In the genomic region with DNA sequence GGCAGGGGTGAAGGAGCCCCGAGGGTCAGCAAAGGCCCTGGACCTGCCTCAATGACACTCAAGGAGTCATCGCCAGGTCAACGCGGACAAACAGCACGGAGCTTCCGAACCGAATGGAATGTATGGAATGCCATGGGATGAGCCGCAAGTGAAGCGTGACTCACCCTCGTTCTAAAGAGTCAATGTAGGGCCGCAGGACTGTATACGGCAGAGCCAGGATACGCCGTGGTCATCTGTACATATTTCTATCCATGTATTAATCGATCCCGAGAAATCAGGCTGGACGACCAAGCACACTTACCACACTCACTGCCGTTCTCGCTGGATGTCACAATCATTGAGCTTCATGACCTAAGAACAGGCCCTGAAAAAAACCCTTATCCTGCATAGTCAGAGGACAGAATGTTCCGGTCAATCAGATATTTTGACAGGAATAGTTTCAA, we compare ENCODE assay signal across 10 cellular contexts. TPM values are rescaled to one million over a fixed set of nuclear protein-coding genes. Genes with fewer than 3 reads are reported as not detected.
DNase-seq lines count a peak whose midpoint lies in the region; ATAC-seq, FAIRE-seq and TF ChIP-seq lines count a peak whose summit lies in the region.
"Had no signal": no experiment of that assay in that cellular context is flagged by ENCODE, and none has a peak within 500 bp of the region (broad histone marks: within the 10 kb centered on the region; RNA-seq: fewer than 3 reads in every experiment).

No MANE protein-coding gene starts in this region.

- peaks cover 18% of the 10 kb centered on the region for H4K20me1 ChIP-seq in astrocyte (ENCODE audit: insufficient read depth, low read length)

- no peaks in the 10 kb centered on the region for H3K9me3 ChIP-seq in astrocyte (ENCODE audit: insufficient read depth, low read depth, low read length)

- peaks cover 15% of the 10 kb centered on the region for H3K4me1 ChIP-seq in astrocyte (ENCODE audit: insufficient read depth, low read length)

- H3K4me3 Mint-ChIP-seq in astrocyte (ENCODE audit: unreplicated experiment) = no peak overlapping the region
- H3K4me3 Mint-ChIP-seq in stimulated activated naive B cell treated with anti-CD40 and anti-IgM and Interleukin-4, amounts not matched to agents 10 μg/mL and 1 μg/mL and 100 μg/mL, for 72 hours = peak overlapping the region in 1 of 2 donors; percentile 68

- H3K27me3 Mint-ChIP-seq in astrocyte (ENCODE audit: low read depth, unreplicated experiment) = no peaks in the 10 kb centered on the region
- H3K27me3 Mint-ChIP-seq in stimulated activated naive B cell treated with anti-CD40 and anti-IgM and Interleukin-4, amounts not matched to agents 10 μg/mL and 1 μg/mL and 100 μg/mL, for 72 hours = no peaks in the 10 kb centered on the region

- peaks cover 5% of the 10 kb centered on the region for H3K36me3 Mint-ChIP-seq in astrocyte (ENCODE audit: low read depth, unreplicated experiment)
- H3K36me3 Mint-ChIP-seq in stimulated activated naive B cell treated with anti-CD40 and anti-IgM and Interleukin-4, amounts not matched to agents 10 μg/mL and 1 μg/mL and 100 μg/mL, for 72 hours = peaks cover 68 to 78% of the 10 kb centered on the region in 2 donors

- no peak for FAIRE-seq in astrocyte (lab: Jason Lieb, UNC)

- H3K79me2 ChIP-seq in astrocyte (ENCODE audit: insufficient read depth, low read length) = peaks cover 63% of the 10 kb centered on the region

- H3K36me3 ChIP-seq in astrocyte (ENCODE audit: insufficient read depth, low read length) = no peaks in the 10 kb centered on the region

- H3K9me3 Mint-ChIP-seq in astrocyte (ENCODE audit: unreplicated experiment) = peaks cover 2% of the 10 kb centered on the region
- H3K9me3 Mint-ChIP-seq in stimulated activated naive B cell treated with anti-CD40 and anti-IgM and Interleukin-4, amounts not matched to agents 10 μg/mL and 1 μg/mL and 100 μg/mL, for 72 hours = peaks cover 3% of the 10 kb centered on the region in 2 donors
- H3K9me3 Mint-ChIP-seq: activated T-helper 2 cell treated with anti-CD3 and anti-CD28 coated beads, Interferon-gamma antibody, Interleukin-2, Interleukin-4, amounts not matched to agents 10 μg/mL and 5 μg/mL and 100 μg/mL, durations not matched to agents 14 hours and 24 hours and 36 hours had no signal

- H3K4me1 Mint-ChIP-seq in astrocyte (ENCODE audit: low read depth, unreplicated experiment) = peaks cover 23% of the 10 kb centered on the region
- H3K4me1 Mint-ChIP-seq in stimulated activated naive B cell treated with anti-CD40 and anti-IgM and Interleukin-4, amounts not matched to agents 10 μg/mL and 1 μg/mL and 100 μg/mL, for 72 hours = peaks cover 30 to 71% of the 10 kb centered on the region in 2 donors

- no peak for TF ChIP-seq CTCF in astrocyte (IDR thresholded peaks at IDR 0.05; ENCODE audit: insufficient read depth, low read depth, low read length)

- peak overlapping the region; percentile 62 for H3K9ac ChIP-seq in astrocyte (ENCODE audit: low read length)

- H3K27ac ChIP-seq in astrocyte (ENCODE audit: low read depth, low read length) = peak overlapping the region; percentile 74

- peak overlapping the region; percentile 82 for H3K27ac Mint-ChIP-seq in astrocyte (ENCODE audit: unreplicated experiment)
- peak overlapping the region; percentile 82 for H3K27ac Mint-ChIP-seq in stimulated activated naive B cell treated with anti-CD40 and anti-IgM and Interleukin-4, amounts not matched to agents 10 μg/mL and 1 μg/mL and 100 μg/mL, for 72 hours
- H3K27ac Mint-ChIP-seq: activated T-helper 2 cell treated with anti-CD3 and anti-CD28 coated beads, Interferon-gamma antibody, Interleukin-2, Interleukin-4, amounts not matched to agents 10 μg/mL and 5 μg/mL and 100 μg/mL, durations not matched to agents 14 hours and 24 hours and 36 hours had no signal

- H3K4me2 ChIP-seq in astrocyte (ENCODE audit: low read length) = peak overlapping the region; percentile 69

- ATAC-seq in stimulated activated naive B cell treated with anti-CD40 and anti-IgM and Interleukin-4, amounts not matched to agents 10 μg/mL and 1 μg/mL and 100 μg/mL, for 72 hours (replicated peaks) = no peak

- H2AFZ ChIP-seq in astrocyte (ENCODE audit: low read depth, low read length) = no peak overlapping the region

- DNase-seq in HS-5 (ENCODE audit: low read depth) (peak; percentile 98), astrocyte (ENCODE audit: low read depth) (peak; percentile 96), iris pigment epithelial cell (ENCODE audit: low read depth) (peak; percentile 96), dedifferentiated amniotic fluid mesenchymal stem cell (ENCODE audit: extremely low spot score) (no peak)
- DNase-seq in stimulated activated naive B cell treated with anti-CD40 and anti-IgM and Interleukin-4, amounts not matched to agents 10 μg/mL and 1 μg/mL and 100 μg/mL, for 72 hours = no peak
- no peak for DNase-seq in activated CD4-positive, alpha-beta T cell treated with anti-CD3 and anti-CD28 coated beads, Interleukin-2, amount 50 U/mL, for 48 hours
- DNase-seq in stimulated activated CD4-positive, alpha-beta T cell treated with anti-CD3 and anti-CD28 coated beads, Interleukin-12 subunit alpha, Interleukin-12 subunit beta, amount 100 ng/mL, for 4 hours = no peak
- DNase-seq: erythroblast, NCI-H2081 had no signal

- no peaks in the 10 kb centered on the region for H3K27me3 ChIP-seq in astrocyte (ENCODE audit: insufficient read depth, low read length)

- no peak overlapping the region for H3K4me3 ChIP-seq in astrocyte (ENCODE audit: insufficient read depth, low read depth, low read length)

RNA-seq across cellular contexts. Expression of gene SNX8, which starts 4.3 kb away (rescaled TPM):
- total RNA-seq in astrocyte = 20.9 and 28.9 TPM in 2 replicates

RNA-seq across cellular contexts. Expression of gene EIF3B, which starts 44.7 kb away (rescaled TPM):
- total RNA-seq in astrocyte = 198 and 213 TPM in 2 replicates

Comparison
In these comparisons a context has a peak if more than half of its experiments do, and no peak if none do; other contexts are left out.
1. DNase-seq: peak in HS-5 (single experiment), astrocyte (single experiment) and iris pigment epithelial cell (single experiment); none in stimulated activated naive B cell treated with anti-CD40 and anti-IgM and Interleukin-4, amounts not matched to agents 10 μg/mL and 1 μg/mL and 100 μg/mL, for 72 hours (single experiment), activated CD4-positive, alpha-beta T cell treated with anti-CD3 and anti-CD28 coated beads, Interleukin-2, amount 50 U/mL, for 48 hours (0 of 2), dedifferentiated amniotic fluid mesenchymal stem cell (single experiment) and stimulated activated CD4-positive, alpha-beta T cell treated with anti-CD3 and anti-CD28 coated beads, Interleukin-12 subunit alpha, Interleukin-12 subunit beta, amount 100 ng/mL, for 4 hours (single experiment).